In the genomic region with DNA sequence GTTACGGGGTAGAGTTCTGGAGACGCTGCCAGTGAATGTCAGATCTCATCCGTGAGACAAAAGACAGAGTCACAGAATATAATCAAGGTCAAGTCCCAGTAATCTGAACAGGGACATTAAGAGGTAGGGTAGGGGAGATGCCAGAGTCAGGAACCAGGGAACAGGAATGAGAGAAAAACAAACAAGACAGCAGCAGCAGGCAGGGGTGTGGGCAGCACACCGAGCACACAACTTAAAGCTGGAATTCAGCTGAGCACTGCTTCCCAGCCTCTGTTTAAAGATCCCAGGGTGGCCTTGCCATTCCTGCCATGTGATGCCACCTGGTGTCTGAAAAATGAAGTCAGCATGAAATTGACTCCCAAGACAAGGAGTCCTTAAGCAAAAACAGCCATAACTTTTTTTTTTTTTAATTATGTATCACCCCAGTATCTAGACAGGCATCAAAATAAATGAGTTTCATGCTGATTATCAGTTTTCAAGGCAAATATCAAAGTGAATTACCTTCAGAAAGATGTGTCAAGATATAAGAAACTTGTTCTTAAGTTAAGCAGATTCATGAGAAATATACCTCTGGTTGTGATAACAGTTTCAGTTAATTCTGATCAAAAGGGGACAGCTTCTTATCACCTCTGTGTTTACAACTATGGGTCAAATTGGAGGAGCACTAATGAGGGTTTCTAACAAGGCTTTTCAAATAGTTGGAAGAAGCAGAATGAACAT, we compare ENCODE assay signal across 8 cellular contexts.
DNase-seq lines count a peak whose midpoint lies in the region; ATAC-seq and TF ChIP-seq lines count a peak whose summit lies in the region.

No MANE protein-coding gene starts in this region.

- H3K27ac ChIP-seq in Peyer's patch (no peak overlapping the region), dorsolateral prefrontal cortex (no peak overlapping the region), uterus (no peak overlapping the region)

- TF ChIP-seq CTCF in Peyer's patch (IDR thresholded peaks at IDR 0.05) (peak; percentile 31 to 80 (median 64)), dorsolateral prefrontal cortex (IDR thresholded peaks at IDR 0.05 in 54 of 56, conservative IDR thresholded peaks at IDR 0.05 in 2 of 56; ENCODE audit: low read depth in 1 of 56, partially characterized antibody in 56 of 56) (peak; percentile 31 to 74 (median 63)), uterus (IDR thresholded peaks at IDR 0.05) (peak; percentile 29 to 54 (median 45))

- H3K9me3 ChIP-seq in Peyer's patch: no peaks in the 10 kb centered on the region
- no peaks in the 10 kb centered on the region for H3K9me3 ChIP-seq in uterus

- in situ Hi-C loops in G401 (cut with HindIII; ENCODE audit: low sequenced_read_pairs): no loop called here

- H3K4me1 ChIP-seq in Peyer's patch (no peaks in the 10 kb centered on the region), uterus (no peaks in the 10 kb centered on the region)

- TF ChIP-seq POLR2A in Peyer's patch (IDR thresholded peaks at IDR 0.05) (no peak), uterus (IDR thresholded peaks at IDR 0.05) (no peak)

- H3K27me3 ChIP-seq in Peyer's patch (no peaks in the 10 kb centered on the region), dorsolateral prefrontal cortex (no peaks in the 10 kb centered on the region), uterus (no peaks in the 10 kb centered on the region)

- no peak for ATAC-seq in HG02885 (IDR thresholded peaks at IDR 0.05; ENCODE audit: poor library complexity, unreplicated experiment)

- DNase-seq in 8988T (peak; percentile 37), G401 (ENCODE audit: low spot score) (peak; percentile 19), Peyer's patch (peak; percentile 40 to 77 (median 54)), dorsolateral prefrontal cortex (peak in 8 of 10 donors; percentile 6 to 61 (median 42)), lung microvascular endothelial cell (ENCODE audit: low read depth in 2 of 2) (peak; percentile 79 to 89), uterus (peak in 1 of 2 donors; percentile 20)
- DNase-seq in Jurkat, Clone E6-1 (ENCODE audit: low read depth, low spot score): peak; percentile 64

- H3K36me3 ChIP-seq in Peyer's patch: no peaks in the 10 kb centered on the region
- H3K36me3 ChIP-seq in uterus: no peaks in the 10 kb centered on the region

- no peak overlapping the region for H3K4me3 ChIP-seq in Jurkat, Clone E6-1 (ENCODE audit: low read length)
- H3K4me3 ChIP-seq in Peyer's patch: no peak overlapping the region
- no peak overlapping the region for H3K4me3 ChIP-seq in dorsolateral prefrontal cortex
- no peak overlapping the region for H3K4me3 ChIP-seq in uterus

- intact Hi-C loops in dorsolateral prefrontal cortex (cut with DNase I) (loop anchor here in 1 of 2 donors (5.0 kb wide), 1 partner anchor 517 kb away; no protein-coding TSS in a partner anchor), uterus (cut with DNase I; ENCODE audit: low total_unique reads) (no loop called here)
